13 cellular contexts compared by ENCODE assay signal in the genomic region with DNA sequence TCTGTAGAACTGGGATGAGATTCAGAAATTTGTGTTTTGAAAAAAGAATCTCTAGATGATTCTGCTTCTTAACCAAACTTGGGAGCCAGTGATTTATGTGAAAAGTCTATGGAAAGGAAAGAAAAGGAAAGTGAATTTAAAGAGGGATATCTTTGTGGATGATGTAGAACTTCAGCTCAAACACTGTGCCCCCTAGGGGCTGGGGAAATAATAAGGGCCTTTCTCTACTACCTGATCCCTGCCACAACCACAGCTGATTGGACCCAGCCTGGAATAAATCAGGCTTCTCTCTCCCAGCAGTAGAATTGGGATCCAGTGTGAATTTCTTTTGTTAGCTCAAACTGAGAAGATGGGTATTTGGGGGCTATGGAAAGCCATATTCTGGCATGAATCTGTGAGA.
DNase-seq lines count a peak whose midpoint lies in the region; ATAC-seq and TF ChIP-seq lines count a peak whose summit lies in the region.
"Had no signal": no experiment of that assay in that cellular context is flagged by ENCODE, and none has a peak within 500 bp of the region (broad histone marks: within the 10 kb centered on the region; RNA-seq: fewer than 3 reads in every experiment).

No MANE protein-coding gene starts in this region.

- no peak for DNase-seq in GM12864 (ENCODE audit: low read depth)
- peak; percentile 28 for DNase-seq in PC-3
- no peak for DNase-seq in fibroblast of pulmonary artery (ENCODE audit: low read depth)
- no peak for DNase-seq in activated CD8-positive, alpha-beta T cell treated with anti-CD3 and anti-CD28 coated beads for 36 hours
- no peak for DNase-seq in upper lobe of left lung
- DNase-seq in germinal center (ENCODE audit: low spot score): no peak
- DNase-seq in effector CD4-positive, alpha-beta T cell: no peak
- DNase-seq: activated T-cell treated with anti-CD3 and anti-CD28 coated beads for 4 hours; CD4-positive, alpha-beta memory T cell; naive B cell; NCI-H345 had no signal

- no peaks in the 10 kb centered on the region for H4K20me1 ChIP-seq in PC-3 (ENCODE audit: low read length)

- H3K9me2 ChIP-seq in PC-3 (replicated peaks; ENCODE audit: low read length): no peaks in the 10 kb centered on the region

- H3K9me3 ChIP-seq in PC-3 (ENCODE audit: low read length) (no peaks in the 10 kb centered on the region), upper lobe of left lung (no peaks in the 10 kb centered on the region)

- intact Hi-C loops in PC-3 (cut with micrococcal nuclease): loop anchor here (10.0 kb wide), 1 partner anchor 205 kb away; no protein-coding TSS in a partner anchor
- intact Hi-C loops in activated CD8-positive, alpha-beta T cell treated with anti-CD3 and anti-CD28 coated beads for 36 hours (cut with micrococcal nuclease): loop anchor here (5.0 to 10.0 kb wide), 2 partner anchors 147 to 365 kb away; no protein-coding TSS in a partner anchor

- H3K4me1 ChIP-seq in PC-3 (ENCODE audit: insufficient read depth, low read length): no peaks in the 10 kb centered on the region
- H3K4me1 ChIP-seq in upper lobe of left lung: peaks cover 2 to 10% (median 6%) of the 10 kb centered on the region in 4 donors

- H3K36me3 ChIP-seq in PC-3 (ENCODE audit: low read depth, low read length) (no peaks in the 10 kb centered on the region), upper lobe of left lung (no peaks in the 10 kb centered on the region)

- H3K36me3 Mint-ChIP-seq in activated CD8-positive, alpha-beta T cell treated with anti-CD3 and anti-CD28 coated beads for 36 hours (ENCODE audit: low read depth): no peaks in the 10 kb centered on the region
- H3K36me3 Mint-ChIP-seq: CD4-positive, alpha-beta memory T cell; naive B cell had no signal

- TF ChIP-seq POLR2A in upper lobe of left lung (IDR thresholded peaks at IDR 0.05): no peak

- no peak overlapping the region for H3K27ac Mint-ChIP-seq in activated CD8-positive, alpha-beta T cell treated with anti-CD3 and anti-CD28 coated beads for 36 hours
- H3K27ac Mint-ChIP-seq: CD4-positive, alpha-beta memory T cell had no signal

- H3K9ac ChIP-seq in PC-3 (ENCODE audit: low read length): no peak overlapping the region

- no TSS peak for BruUV-seq in PC-3 (replicated peaks; lab: Mats Ljungman, UMichigan)

- no peak for ATAC-seq in PC-3
- no peak for ATAC-seq in activated CD8-positive, alpha-beta T cell treated with anti-CD3 and anti-CD28 coated beads for 36 hours
- no peak for ATAC-seq in upper lobe of left lung (ENCODE audit: low FRiP score in 2 of 2)

- no peak overlapping the region for H3K4me2 ChIP-seq in PC-3 (ENCODE audit: low read length)

- POLR2A ChIA-PET in PC-3 (lab: Charles Lee; ENCODE audit: unreplicated experiment): no interaction called here
- POLR2A ChIA-PET in activated CD8-positive, alpha-beta T cell treated with anti-CD3 and anti-CD28 coated beads for 36 hours (lab: Charles Lee): no interaction called here

- no peak for TF ChIP-seq EP300 in upper lobe of left lung (IDR thresholded peaks at IDR 0.05)

- H2AFZ ChIP-seq in PC-3 (ENCODE audit: low read length): no peak overlapping the region

- no peak overlapping the region for H3K4me3 ChIP-seq in GM12864 (ENCODE audit: low read depth, low read length)
- no peak overlapping the region for H3K4me3 ChIP-seq in PC-3 (ENCODE audit: low read length)
- H3K4me3 ChIP-seq in fibroblast of pulmonary artery (replicated peaks; ENCODE audit: low read depth, low read length): no peak overlapping the region
- no peak overlapping the region for H3K4me3 ChIP-seq in upper lobe of left lung

- H3K79me2 ChIP-seq in PC-3 (ENCODE audit: low read length): no peaks in the 10 kb centered on the region

- no peaks in the 10 kb centered on the region for H3K9me3 Mint-ChIP-seq in activated CD8-positive, alpha-beta T cell treated with anti-CD3 and anti-CD28 coated beads for 36 hours
- H3K9me3 Mint-ChIP-seq: CD4-positive, alpha-beta memory T cell; central memory CD8-positive, alpha-beta T cell; naive B cell had no signal

- H3K27me3 Mint-ChIP-seq in activated CD8-positive, alpha-beta T cell treated with anti-CD3 and anti-CD28 coated beads for 36 hours: no peaks in the 10 kb centered on the region
- H3K27me3 Mint-ChIP-seq: CD4-positive, alpha-beta memory T cell; central memory CD8-positive, alpha-beta T cell; naive B cell had no signal

- no peak overlapping the region for H3K4me3 Mint-ChIP-seq in activated CD8-positive, alpha-beta T cell treated with anti-CD3 and anti-CD28 coated beads for 36 hours
- H3K4me3 Mint-ChIP-seq: CD4-positive, alpha-beta memory T cell; central memory CD8-positive, alpha-beta T cell; naive B cell had no signal

- H3K27me3 ChIP-seq in PC-3 (ENCODE audit: low read length): no peaks in the 10 kb centered on the region
- no peaks in the 10 kb centered on the region for H3K27me3 ChIP-seq in upper lobe of left lung

- H3K27ac ChIP-seq in 22Rv1 (no peak overlapping the region), PC-3 (ENCODE audit: low read length) (no peak overlapping the region), upper lobe of left lung (no peak overlapping the region)

- H3F3A ChIP-seq in PC-3 (ENCODE audit: low read length, unreplicated experiment): no peaks in the 10 kb centered on the region

- TF ChIP-seq CTCF in 22Rv1 (IDR thresholded peaks at IDR 0.05) (peak; percentile 34), GM12864 (IDR thresholded peaks at IDR 0.05; ENCODE audit: low read depth, low read length, missing control alignments) (peak; percentile 46), PC-3 (conservative IDR thresholded peaks at IDR 0.05; ENCODE audit: low read depth, low read length) (peak; percentile 55; the same call in 1 of the 2 replicates), fibroblast of pulmonary artery (IDR thresholded peaks at IDR 0.05; ENCODE audit: low read length, missing control alignments) (peak; percentile 22), upper lobe of left lung (IDR thresholded peaks at IDR 0.05) (no peak)
- TF ChIP-seq CTCF in activated CD8-positive, alpha-beta T cell treated with anti-CD3 and anti-CD28 coated beads for 36 hours (IDR thresholded peaks at IDR 0.05): no peak

- H3K4me1 Mint-ChIP-seq in activated CD8-positive, alpha-beta T cell treated with anti-CD3 and anti-CD28 coated beads for 36 hours (ENCODE audit: low read depth): no peaks in the 10 kb centered on the region
- H3K4me1 Mint-ChIP-seq: CD4-positive, alpha-beta memory T cell; central memory CD8-positive, alpha-beta T cell; naive B cell had no signal

- CTCF ChIA-PET in PC-3 (lab: Charles Lee): interaction anchor here (0.7 kb wide), 1 partner anchor 111 kb away, joined by 4 read pairs; no protein-coding TSS in a partner anchor
- CTCF ChIA-PET in activated CD8-positive, alpha-beta T cell treated with anti-CD3 and anti-CD28 coated beads for 36 hours (lab: Charles Lee): interaction anchor here (0.7 to 2.5 kb wide), 3 partner anchors 26 to 146 kb away, joined by 3 to 14 read pairs (median 3); no protein-coding TSS in a partner anchor

Comparison
In these comparisons a context has a peak if more than half of its experiments do, and no peak if none do; other contexts are left out.
1. CTCF ChIP-seq: peak in 22Rv1 (single experiment), GM12864 (single experiment), PC-3 (single experiment) and fibroblast of pulmonary artery (single experiment); none in activated CD8-positive, alpha-beta T cell treated with anti-CD3 and anti-CD28 coated beads for 36 hours (single experiment) and upper lobe of left lung (0 of 6).